In the genomic region with DNA sequence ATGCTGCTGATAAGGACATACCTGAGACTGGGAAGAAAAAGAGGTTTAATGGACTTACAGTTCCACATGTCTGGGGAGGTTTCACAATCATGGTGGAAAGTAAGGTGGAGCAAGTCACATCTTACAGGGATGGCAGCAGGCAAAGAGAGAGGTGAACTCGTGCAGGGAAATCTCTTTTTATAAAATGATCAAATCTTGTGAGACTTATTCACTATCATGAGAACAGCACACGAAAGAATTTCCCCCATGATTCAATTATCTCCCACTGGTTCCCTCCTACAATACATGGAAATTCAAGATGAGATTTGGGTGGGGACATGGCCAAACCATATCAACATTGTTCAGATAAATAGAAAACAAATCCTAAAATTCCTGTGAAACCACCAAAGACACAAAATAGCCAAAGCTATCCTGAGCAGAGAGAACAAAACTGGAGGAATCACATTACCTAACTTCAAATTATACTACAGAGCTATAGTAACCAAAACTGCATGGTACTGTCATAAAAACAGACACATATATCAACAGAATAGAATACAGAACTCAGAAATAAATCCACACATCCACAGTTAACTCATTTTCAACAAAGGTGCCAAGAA, we compare ENCODE assay signal across 6 cellular contexts.
"Had no signal": no experiment of that assay in that cellular context is flagged by ENCODE, and none has a peak within 500 bp of the region (broad histone marks: within the 10 kb centered on the region; RNA-seq: fewer than 3 reads in every experiment).

No MANE protein-coding gene starts in this region.

- H3K27ac ChIP-seq: GM23248 had no signal

- H3K4me1 ChIP-seq: HAP-1 had no signal

- H3K4me3 ChIP-seq: GM23248, HAP-1 had no signal

- DNase-seq: GM23248, GOT3, H7, IMR-90, KBM-7 had no signal

- H3K36me3 ChIP-seq: HAP-1 had no signal
